ENCODE assay signal across 1 cellular context in the genomic region with DNA sequence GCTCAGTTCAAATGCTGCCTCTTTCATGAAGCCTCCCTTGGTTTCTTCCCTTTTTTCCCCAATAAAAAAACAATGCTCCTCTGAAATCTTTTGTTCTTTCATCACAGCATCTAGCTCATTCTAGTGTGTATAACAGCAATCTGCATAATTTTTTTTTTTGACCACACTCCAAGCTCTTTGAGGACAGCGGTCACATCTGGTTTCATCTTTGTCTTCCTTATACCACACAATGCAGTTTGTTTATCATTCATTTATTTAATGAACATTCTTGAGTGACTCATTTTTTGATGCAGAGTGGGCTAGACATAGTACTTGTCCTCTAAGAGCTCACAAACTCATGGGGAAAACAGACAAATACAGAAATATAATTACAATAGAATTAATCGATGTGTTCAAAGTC.
A peak's percentile ranks its signal among the peaks of the same experiment; 100 is the strongest.
TF ChIP-seq lines count a peak whose summit lies in the region.

No MANE protein-coding gene starts in this region.

TF ChIP-seq in GM12878, 131 proteins besides CTCF, POLR2A, EP300 and RAD21 (continued from another document):
- TF ChIP-seq POU2F2 (IDR thresholded peaks at IDR 0.05; ENCODE audit: borderline replicate concordance, low read depth, low read length), result peak; percentile 68; the same call in 1 of the 3 replicates
- TF ChIP-seq ZNF24 (IDR thresholded peaks at IDR 0.05), result peak; percentile 74
- TF ChIP-seq, protein P1, sequence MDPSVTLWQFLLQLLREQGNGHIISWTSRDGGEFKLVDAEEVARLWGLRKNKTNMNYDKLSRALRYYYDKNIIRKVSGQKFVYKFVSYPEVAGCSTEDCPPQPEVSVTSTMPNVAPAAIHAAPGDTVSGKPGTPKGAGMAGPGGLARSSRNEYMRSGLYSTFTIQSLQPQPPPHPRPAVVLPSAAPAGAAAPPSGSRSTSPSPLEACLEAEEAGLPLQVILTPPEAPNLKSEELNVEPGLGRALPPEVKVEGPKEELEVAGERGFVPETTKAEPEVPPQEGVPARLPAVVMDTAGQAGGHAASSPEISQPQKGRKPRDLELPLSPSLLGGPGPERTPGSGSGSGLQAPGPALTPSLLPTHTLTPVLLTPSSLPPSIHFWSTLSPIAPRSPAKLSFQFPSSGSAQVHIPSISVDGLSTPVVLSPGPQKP (IDR thresholded peaks at IDR 0.05; ENCODE audit: low read depth, low read length), result no peak
- TF ChIP-seq, protein P2, sequence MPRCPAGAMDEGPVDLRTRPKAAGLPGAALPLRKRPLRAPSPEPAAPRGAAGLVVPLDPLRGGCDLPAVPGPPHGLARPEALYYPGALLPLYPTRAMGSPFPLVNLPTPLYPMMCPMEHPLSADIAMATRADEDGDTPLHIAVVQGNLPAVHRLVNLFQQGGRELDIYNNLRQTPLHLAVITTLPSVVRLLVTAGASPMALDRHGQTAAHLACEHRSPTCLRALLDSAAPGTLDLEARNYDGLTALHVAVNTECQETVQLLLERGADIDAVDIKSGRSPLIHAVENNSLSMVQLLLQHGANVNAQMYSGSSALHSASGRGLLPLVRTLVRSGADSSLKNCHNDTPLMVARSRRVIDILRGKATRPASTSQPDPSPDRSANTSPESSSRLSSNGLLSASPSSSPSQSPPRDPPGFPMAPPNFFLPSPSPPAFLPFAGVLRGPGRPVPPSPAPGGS (IDR thresholded peaks at IDR 0.05; ENCODE audit: borderline replicate concordance, insufficient read depth, low read depth, low read length, poor library complexity, severe bottlenecking), result no peak
- TF ChIP-seq FOXM1 (IDR thresholded peaks at IDR 0.05; ENCODE audit: low read depth, low read length), result no peak
- no peak for TF ChIP-seq SUZ12 (IDR thresholded peaks at IDR 0.05; ENCODE audit: unreplicated experiment)
- no peak for TF ChIP-seq RB1 (IDR thresholded peaks at IDR 0.05; ENCODE audit: borderline replicate concordance)
- TF ChIP-seq E2F8 (IDR thresholded peaks at IDR 0.05; ENCODE audit: low read depth, partially characterized antibody), result no peak
- no peak for TF ChIP-seq DPF2 (IDR thresholded peaks at IDR 0.05)
- TF ChIP-seq BMI1 (IDR thresholded peaks at IDR 0.05; ENCODE audit: borderline replicate concordance), result no peak
- peak; percentile 84 for TF ChIP-seq RUNX3 (IDR thresholded peaks at IDR 0.05; ENCODE audit: low read length)
- no peak for TF ChIP-seq CBFB (IDR thresholded peaks at IDR 0.05; ENCODE audit: low read depth)
- no peak for TF ChIP-seq SREBF1 (IDR thresholded peaks at IDR 0.05; ENCODE audit: low read length)
- no peak for TF ChIP-seq SIN3A (IDR thresholded peaks at IDR 0.05; ENCODE audit: low read depth, low read length)
- TF ChIP-seq NBN (IDR thresholded peaks at IDR 0.05), result no peak
- TF ChIP-seq STAT3 (IDR thresholded peaks at IDR 0.05; ENCODE audit: low read depth, low read length), result no peak
- no peak for TF ChIP-seq PRDM15 (CRISPR knock-in tag; IDR thresholded peaks at IDR 0.05)
- TF ChIP-seq, protein P3, sequence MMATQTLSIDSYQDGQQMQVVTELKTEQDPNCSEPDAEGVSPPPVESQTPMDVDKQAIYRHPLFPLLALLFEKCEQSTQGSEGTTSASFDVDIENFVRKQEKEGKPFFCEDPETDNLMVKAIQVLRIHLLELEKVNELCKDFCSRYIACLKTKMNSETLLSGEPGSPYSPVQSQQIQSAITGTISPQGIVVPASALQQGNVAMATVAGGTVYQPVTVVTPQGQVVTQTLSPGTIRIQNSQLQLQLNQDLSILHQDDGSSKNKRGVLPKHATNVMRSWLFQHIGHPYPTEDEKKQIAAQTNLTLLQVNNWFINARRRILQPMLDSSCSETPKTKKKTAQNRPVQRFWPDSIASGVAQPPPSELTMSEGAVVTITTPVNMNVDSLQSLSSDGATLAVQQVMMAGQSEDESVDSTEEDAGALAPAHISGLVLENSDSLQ (IDR thresholded peaks at IDR 0.05), result peak; percentile 5; the same call in 1 of the 2 replicates
- TF ChIP-seq NRF1 (conservative IDR thresholded peaks at IDR 0.05; ENCODE audit: low read depth, low read length), result no peak
- TF ChIP-seq EZH2 (IDR thresholded peaks at IDR 0.05; ENCODE audit: borderline replicate concordance, control insufficient read depth, low read depth, low read length), result no peak
- no peak for TF ChIP-seq STAT1 (conservative IDR thresholded peaks at IDR 0.05)
- no peak for TF ChIP-seq MEF2B (IDR thresholded peaks at IDR 0.05; ENCODE audit: partially characterized antibody, poor library complexity, severe bottlenecking)
- TF ChIP-seq MTA2 (IDR thresholded peaks at IDR 0.05; ENCODE audit: low read depth), result peak; percentile 24; the same call in 1 of the 2 replicates
- TF ChIP-seq, protein P4, sequence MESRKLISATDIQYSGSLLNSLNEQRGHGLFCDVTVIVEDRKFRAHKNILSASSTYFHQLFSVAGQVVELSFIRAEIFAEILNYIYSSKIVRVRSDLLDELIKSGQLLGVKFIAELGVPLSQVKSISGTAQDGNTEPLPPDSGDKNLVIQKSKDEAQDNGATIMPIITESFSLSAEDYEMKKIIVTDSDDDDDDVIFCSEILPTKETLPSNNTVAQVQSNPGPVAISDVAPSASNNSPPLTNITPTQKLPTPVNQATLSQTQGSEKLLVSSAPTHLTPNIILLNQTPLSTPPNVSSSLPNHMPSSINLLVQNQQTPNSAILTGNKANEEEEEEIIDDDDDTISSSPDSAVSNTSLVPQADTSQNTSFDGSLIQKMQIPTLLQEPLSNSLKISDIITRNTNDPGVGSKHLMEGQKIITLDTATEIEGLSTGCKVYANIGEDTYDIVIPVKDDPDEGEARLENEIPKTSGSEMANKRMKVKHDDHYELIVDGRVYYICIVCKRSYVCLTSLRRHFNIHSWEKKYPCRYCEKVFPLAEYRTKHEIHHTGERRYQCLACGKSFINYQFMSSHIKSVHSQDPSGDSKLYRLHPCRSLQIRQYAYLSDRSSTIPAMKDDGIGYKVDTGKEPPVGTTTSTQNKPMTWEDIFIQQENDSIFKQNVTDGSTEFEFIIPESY (IDR thresholded peaks at IDR 0.05), result no peak
- TF ChIP-seq NFIC (IDR thresholded peaks at IDR 0.05; ENCODE audit: low read depth, low read length), result 0 out of 2 replicates have a peak, but pooled peaks have one; percentile 22
- no peak for TF ChIP-seq MEF2A (IDR thresholded peaks at IDR 0.05; ENCODE audit: insufficient read depth, low read depth, low read length)
- no peak for TF ChIP-seq SMC3 (IDR thresholded peaks at IDR 0.05; ENCODE audit: borderline replicate concordance, low read length)
- no peak for TF ChIP-seq CREB1 (IDR thresholded peaks at IDR 0.05; ENCODE audit: low read depth)
- TF ChIP-seq CEBPB (IDR thresholded peaks at IDR 0.05; ENCODE audit: borderline replicate concordance in 1 of 2, low read depth in 2 of 2, low read length in 2 of 2), result no peak
- TF ChIP-seq BHLHE40 (IDR thresholded peaks at IDR 0.05; ENCODE audit: borderline replicate concordance in 1 of 2, low read depth in 2 of 2, low read length in 1 of 2), result no peak
- TF ChIP-seq CREM (IDR thresholded peaks at IDR 0.05; ENCODE audit: low read depth), result no peak
- peak in 1 of 2 experiments; percentile 19; a peak in 1 of 4 replicates for TF ChIP-seq IKZF2 (IDR thresholded peaks at IDR 0.05)
- no peak for TF ChIP-seq ASH2L (IDR thresholded peaks at IDR 0.05; ENCODE audit: borderline replicate concordance, low read depth)
- TF ChIP-seq MAX (IDR thresholded peaks at IDR 0.05; ENCODE audit: low read depth, low read length), result no peak
- no peak for TF ChIP-seq BCL11A (IDR thresholded peaks at IDR 0.05; ENCODE audit: low read depth, low read length)
- TF ChIP-seq CBX5 (IDR thresholded peaks at IDR 0.05; ENCODE audit: low read depth), result 0 out of 2 replicates have a peak, but pooled peaks have one; percentile 37
- TF ChIP-seq, protein P5, sequence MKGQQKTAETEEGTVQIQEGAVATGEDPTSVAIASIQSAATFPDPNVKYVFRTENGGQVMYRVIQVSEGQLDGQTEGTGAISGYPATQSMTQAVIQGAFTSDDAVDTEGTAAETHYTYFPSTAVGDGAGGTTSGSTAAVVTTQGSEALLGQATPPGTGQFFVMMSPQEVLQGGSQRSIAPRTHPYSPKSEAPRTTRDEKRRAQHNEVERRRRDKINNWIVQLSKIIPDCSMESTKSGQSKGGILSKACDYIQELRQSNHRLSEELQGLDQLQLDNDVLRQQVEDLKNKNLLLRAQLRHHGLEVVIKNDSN (IDR thresholded peaks at IDR 0.05; ENCODE audit: borderline replicate concordance, extremely low read length, insufficient read depth, low read depth, low read length), result no peak
- TF ChIP-seq SREBF2 (IDR thresholded peaks at IDR 0.05; ENCODE audit: low read length), result no peak
- TF ChIP-seq NFYA (IDR thresholded peaks at IDR 0.05; ENCODE audit: borderline replicate concordance, low read depth, low read length), result no peak
